ENCODE assay signal across 21 cellular contexts in genomic region chr12:21558100-21558679, GRCh38. TPM values are rescaled to one million over a fixed set of nuclear protein-coding genes. Genes with fewer than 3 reads are reported as not detected.
A peak's percentile ranks its signal among the peaks of the same experiment; 100 is the strongest.
DNase-seq lines count a peak whose midpoint lies in the region; ATAC-seq and TF ChIP-seq lines count a peak whose summit lies in the region.
"Had no signal": no experiment of that assay in that cellular context is flagged by ENCODE, and none has a peak within 500 bp of the region (broad histone marks: within the 10 kb centered on the region; RNA-seq: fewer than 3 reads in every experiment).

No MANE protein-coding gene starts in this region.

- peak; percentile 37 for ATAC-seq in activated CD8-positive, alpha-beta T cell treated with anti-CD3 and anti-CD28 coated beads for 36 hours
- ATAC-seq in activated CD8-positive, alpha-beta T cell treated with anti-CD3 and anti-CD28 coated beads, Interleukin-2, amount 10 ng/mL, durations not matched to agents 7 days and 5 days = no peak
- peak; percentile 74 for ATAC-seq in stimulated activated naive CD8-positive, alpha-beta T cell treated with anti-CD3 and anti-CD28 coated beads, Interleukin-15, Interleukin-2, amounts not matched to agents 100 U/mL and 50 U/mL, for 24 hours

- H3K9me3 ChIP-seq in breast epithelium = no peaks in the 10 kb centered on the region

- peaks cover 11% of the 10 kb centered on the region for H3K4me1 Mint-ChIP-seq in activated CD8-positive, alpha-beta T cell treated with anti-CD3 and anti-CD28 coated beads for 36 hours (ENCODE audit: low read depth)
- H3K4me1 Mint-ChIP-seq in activated CD8-positive, alpha-beta T cell treated with anti-CD3 and anti-CD28 coated beads, Interleukin-2, amount 10 ng/mL, durations not matched to agents 7 days and 5 days (ENCODE audit: low read depth) = no peaks in the 10 kb centered on the region
- H3K4me1 Mint-ChIP-seq in MCF 10A (ENCODE audit: insufficient read depth, unreplicated experiment) = peaks cover 15% of the 10 kb centered on the region
- H3K4me1 Mint-ChIP-seq: CD4-positive, alpha-beta memory T cell had no signal

- no peak for TF ChIP-seq POLR2A in breast epithelium (IDR thresholded peaks at IDR 0.05)

- no peak overlapping the region for H3K4me3 Mint-ChIP-seq in activated CD8-positive, alpha-beta T cell treated with anti-CD3 and anti-CD28 coated beads for 36 hours
- no peak overlapping the region for H3K4me3 Mint-ChIP-seq in activated CD8-positive, alpha-beta T cell treated with anti-CD3 and anti-CD28 coated beads, Interleukin-2, amount 10 ng/mL, durations not matched to agents 7 days and 5 days
- no peak overlapping the region for H3K4me3 Mint-ChIP-seq in MCF 10A (ENCODE audit: unreplicated experiment)
- H3K4me3 Mint-ChIP-seq: CD4-positive, alpha-beta memory T cell had no signal

- H3K9me3 Mint-ChIP-seq in activated CD8-positive, alpha-beta T cell treated with anti-CD3 and anti-CD28 coated beads for 36 hours = no peaks in the 10 kb centered on the region
- no peaks in the 10 kb centered on the region for H3K9me3 Mint-ChIP-seq in activated CD8-positive, alpha-beta T cell treated with anti-CD3 and anti-CD28 coated beads, Interleukin-2, amount 10 ng/mL, durations not matched to agents 7 days and 5 days (ENCODE audit: insufficient read depth)
- no peaks in the 10 kb centered on the region for H3K9me3 Mint-ChIP-seq in MCF 10A (ENCODE audit: unreplicated experiment)

- no TSS peak for BruUV-seq in MCF 10A (replicated peaks; lab: Mats Ljungman, UMichigan)

- no peaks in the 10 kb centered on the region for H3K36me3 ChIP-seq in breast epithelium

- DNase-seq in activated CD8-positive, alpha-beta T cell treated with anti-CD3 and anti-CD28 coated beads for 36 hours = no peak
- DNase-seq in activated CD8-positive, alpha-beta T cell treated with anti-CD3 and anti-CD28 coated beads, Interleukin-2, amount 10 ng/mL, durations not matched to agents 7 days and 5 days = no peak
- DNase-seq in MCF 10A (ENCODE audit: unreplicated experiment) = no peak
- no peak for DNase-seq in breast epithelium (ENCODE audit: low spot score in 2 of 2)
- peak; percentile 5 for DNase-seq in stimulated activated naive CD8-positive, alpha-beta T cell treated with anti-CD3 and anti-CD28 coated beads, Interleukin-15, Interleukin-2, amounts not matched to agents 100 U/mL and 50 U/mL, for 24 hours
- DNase-seq in head of caudate nucleus = no peak
- no peak for DNase-seq in hippocampal formation (lab: John Stamatoyannopoulos, UW)
- DNase-seq: 8988T; C1 segment of cervical spinal cord; Calu3; CD4-positive, alpha-beta memory T cell; COR-L47; DMS53; DMS79 treated with DMSO at 0.1 percent for 48 hours; GF-D8; GM23248; H7; HCEC 1CT had no signal

- intact Hi-C loops in activated CD8-positive, alpha-beta T cell treated with anti-CD3 and anti-CD28 coated beads for 36 hours (cut with micrococcal nuclease) = no loop called here
- intact Hi-C loops in MCF 10A (cut with micrococcal nuclease) = no loop called here
- intact Hi-C loops in breast epithelium (cut with DNase I; ENCODE audit: low total_unique reads) = no loop called here
- intact Hi-C loops in head of caudate nucleus (cut with DNase I) = no loop called here

- H3K4me1 ChIP-seq in breast epithelium = no peaks in the 10 kb centered on the region

- no peak for TF ChIP-seq CTCF in activated CD8-positive, alpha-beta T cell treated with anti-CD3 and anti-CD28 coated beads for 36 hours (IDR thresholded peaks at IDR 0.05)
- no peak for TF ChIP-seq CTCF in MCF 10A (IDR thresholded peaks at IDR 0.05; ENCODE audit: unreplicated experiment)
- no peak for TF ChIP-seq CTCF in breast epithelium (IDR thresholded peaks at IDR 0.05)

- H3K27ac Mint-ChIP-seq in activated CD8-positive, alpha-beta T cell treated with anti-CD3 and anti-CD28 coated beads for 36 hours = no peak overlapping the region
- H3K27ac Mint-ChIP-seq in activated CD8-positive, alpha-beta T cell treated with anti-CD3 and anti-CD28 coated beads, Interleukin-2, amount 10 ng/mL, durations not matched to agents 7 days and 5 days = no peak overlapping the region
- H3K27ac Mint-ChIP-seq in MCF 10A (ENCODE audit: low read depth, unreplicated experiment) = peak overlapping the region; percentile 16
- H3K27ac Mint-ChIP-seq: CD4-positive, alpha-beta memory T cell had no signal

- H3K27ac ChIP-seq in breast epithelium = no peak overlapping the region
- H3K27ac ChIP-seq: GM23248 had no signal

- H3K27me3 ChIP-seq in breast epithelium = no peaks in the 10 kb centered on the region

- no peak overlapping the region for H3K4me3 ChIP-seq in breast epithelium
- H3K4me3 ChIP-seq: GM23248 had no signal

- CTCF ChIA-PET in activated CD8-positive, alpha-beta T cell treated with anti-CD3 and anti-CD28 coated beads for 36 hours (lab: Charles Lee) = interaction anchor here (0.6 to 0.9 kb wide), 2 partner anchors 123 to 318 kb away, joined by 3 read pairs; no protein-coding TSS in a partner anchor
- CTCF ChIA-PET in activated CD8-positive, alpha-beta T cell treated with anti-CD3 and anti-CD28 coated beads, Interleukin-2, amount 10 ng/mL, durations not matched to agents 7 days and 5 days (lab: Charles Lee) = interaction anchor here (1.8 kb wide), 1 partner anchor 8 kb away, joined by 6 read pairs; no protein-coding TSS in a partner anchor
- CTCF ChIA-PET in MCF 10A (lab: Yijun Ruan, JAX) = interaction anchor here (0.6 kb wide), 1 partner anchor 57 kb away, joined by 3 read pairs; no protein-coding TSS in a partner anchor

- POLR2A ChIA-PET in activated CD8-positive, alpha-beta T cell treated with anti-CD3 and anti-CD28 coated beads for 36 hours (lab: Charles Lee) = no interaction called here
- POLR2A ChIA-PET in activated CD8-positive, alpha-beta T cell treated with anti-CD3 and anti-CD28 coated beads, Interleukin-2, amount 10 ng/mL, durations not matched to agents 7 days and 5 days (lab: Charles Lee) = no interaction called here
- POLR2A ChIA-PET in MCF 10A (lab: Yijun Ruan, JAX) = interaction anchor here (1.2 to 3.9 kb wide), 6 partner anchors 20 to 68 kb away, joined by 3 to 54 read pairs (median 4); partner anchors contain the start of genes GOLT1B and RECQL

- no peaks in the 10 kb centered on the region for H3K36me3 Mint-ChIP-seq in activated CD8-positive, alpha-beta T cell treated with anti-CD3 and anti-CD28 coated beads for 36 hours (ENCODE audit: low read depth)
- no peaks in the 10 kb centered on the region for H3K36me3 Mint-ChIP-seq in activated CD8-positive, alpha-beta T cell treated with anti-CD3 and anti-CD28 coated beads, Interleukin-2, amount 10 ng/mL, durations not matched to agents 7 days and 5 days (ENCODE audit: low read depth)
- no peaks in the 10 kb centered on the region for H3K36me3 Mint-ChIP-seq in MCF 10A (ENCODE audit: insufficient read depth, unreplicated experiment)
- H3K36me3 Mint-ChIP-seq: CD4-positive, alpha-beta memory T cell had no signal

- no peaks in the 10 kb centered on the region for H3K27me3 Mint-ChIP-seq in activated CD8-positive, alpha-beta T cell treated with anti-CD3 and anti-CD28 coated beads for 36 hours
- no peaks in the 10 kb centered on the region for H3K27me3 Mint-ChIP-seq in activated CD8-positive, alpha-beta T cell treated with anti-CD3 and anti-CD28 coated beads, Interleukin-2, amount 10 ng/mL, durations not matched to agents 7 days and 5 days (ENCODE audit: low read depth)
- H3K27me3 Mint-ChIP-seq in MCF 10A (ENCODE audit: insufficient read depth, unreplicated experiment) = no peaks in the 10 kb centered on the region
- H3K27me3 Mint-ChIP-seq: CD4-positive, alpha-beta memory T cell had no signal

RNA-seq across cellular contexts. Expression of gene SPX, which starts 32.1 kb away (rescaled TPM):
- under 1 TPM in 1 of 2 experiments, not detected in 1; 0.20 TPM for total RNA-seq in activated CD8-positive, alpha-beta T cell treated with anti-CD3 and anti-CD28 coated beads for 36 hours
- total RNA-seq in activated CD8-positive, alpha-beta T cell treated with anti-CD3 and anti-CD28 coated beads, Interleukin-2, amount 10 ng/mL, durations not matched to agents 7 days and 5 days = not detected
- total RNA-seq in MCF 10A (2022) (154 and 203 TPM in 2 replicates), breast epithelium (10 to 100 TPM in 1 of 3 donors, 1 to 10 TPM in 2; 1.0 to 84.3 (median 1.3) TPM)
- total RNA-seq: Calu3, H7 had no signal

RNA-seq across cellular contexts. Expression of gene GYS2, which starts 46.5 kb away (rescaled TPM):
- not detected for total RNA-seq in activated CD8-positive, alpha-beta T cell treated with anti-CD3 and anti-CD28 coated beads for 36 hours
- total RNA-seq in activated CD8-positive, alpha-beta T cell treated with anti-CD3 and anti-CD28 coated beads, Interleukin-2, amount 10 ng/mL, durations not matched to agents 7 days and 5 days = not detected
- 0.29 and 0.47 TPM in 2 replicates for total RNA-seq in MCF 10A (2022)
- total RNA-seq in breast epithelium = 10 to 100 TPM in 1 of 3 donors, under 1 TPM in 1, not detected in 1; 0.15 to 11.4 TPM
- total RNA-seq: Calu3, Daoy, G401, GM23248, H1, H7 had no signal

RNA-seq across cellular contexts. Expression of gene GOLT1B, which starts 56.6 kb away (rescaled TPM):
- total RNA-seq in activated CD8-positive, alpha-beta T cell treated with anti-CD3 and anti-CD28 coated beads for 36 hours = 10 to 100 TPM; 31.6 to 35.9 TPM
- 10 to 100 TPM; 37.3 to 37.5 TPM for total RNA-seq in activated CD8-positive, alpha-beta T cell treated with anti-CD3 and anti-CD28 coated beads, Interleukin-2, amount 10 ng/mL, durations not matched to agents 7 days and 5 days
- total RNA-seq in MCF 10A (2022) (58.6 and 80.7 TPM in 2 replicates), breast epithelium (10 to 100 TPM; 24.9 to 32.6 (median 30.9) TPM)

RNA-seq across cellular contexts. Expression of gene RECQL, which starts 56.8 kb away (rescaled TPM):
- total RNA-seq in activated CD8-positive, alpha-beta T cell treated with anti-CD3 and anti-CD28 coated beads for 36 hours = 10 to 100 TPM; 81.0 to 87.9 TPM
- total RNA-seq in activated CD8-positive, alpha-beta T cell treated with anti-CD3 and anti-CD28 coated beads, Interleukin-2, amount 10 ng/mL, durations not matched to agents 7 days and 5 days = 10 to 100 TPM; 92.3 to 92.6 TPM
- total RNA-seq in MCF 10A (2022) = 44.9 and 49.5 TPM in 2 replicates
- total RNA-seq in breast epithelium = 10 to 100 TPM; 33.8 to 46.2 (median 37.0) TPM
